14 cellular contexts compared by ENCODE assay signal in genomic region chr1:220732137-220732536, GRCh38. TPM values are rescaled to one million over a fixed set of nuclear protein-coding genes. Genes with fewer than 3 reads are reported as not detected.
DNase-seq lines count a peak whose midpoint lies in the region; ATAC-seq and TF ChIP-seq lines count a peak whose summit lies in the region.
"Had no signal": no experiment of that assay in that cellular context is flagged by ENCODE, and none has a peak within 500 bp of the region (broad histone marks: within the 10 kb centered on the region; RNA-seq: fewer than 3 reads in every experiment).

No MANE protein-coding gene starts in this region.

- no peaks in the 10 kb centered on the region for H3F3A ChIP-seq in PC-3 (ENCODE audit: low read length, unreplicated experiment)

- H3K9ac ChIP-seq in PC-3 (ENCODE audit: low read length), result no peak overlapping the region

- H3K79me2 ChIP-seq in PC-3 (ENCODE audit: low read length), result no peaks in the 10 kb centered on the region

- H3K4me2 ChIP-seq in PC-3 (ENCODE audit: low read length), result no peak overlapping the region

- no peak for ATAC-seq in PC-3
- peak in 1 of 4 donors; percentile 5 for ATAC-seq in psoas muscle
- no peak for ATAC-seq in HG03097 (IDR thresholded peaks at IDR 0.05; ENCODE audit: low FRiP score, unreplicated experiment)

- no peaks in the 10 kb centered on the region for H3K27me3 Mint-ChIP-seq in Calu3 (ENCODE audit: unreplicated experiment)
- no peaks in the 10 kb centered on the region for H3K27me3 Mint-ChIP-seq in activated naive CD8-positive, alpha-beta T cell treated with anti-CD3 and anti-CD28 coated beads for 36 hours

- H3K9me3 ChIP-seq in PC-3 (ENCODE audit: low read length) (no peaks in the 10 kb centered on the region), psoas muscle (no peaks in the 10 kb centered on the region), A673 (ENCODE audit: low read depth, low read length, poor library complexity, severe bottlenecking) (no peaks in the 10 kb centered on the region)
- H3K9me3 ChIP-seq: SJCRH30 had no signal

- POLR2A ChIA-PET in PC-3 (lab: Charles Lee; ENCODE audit: unreplicated experiment), result no interaction called here
- POLR2A ChIA-PET in A673 (lab: Charles Lee; ENCODE audit: low non-redundant PET), result no interaction called here

- CTCF ChIA-PET in Calu3 (lab: Charles Lee), result interaction anchor here (1.1 kb wide), 1 partner anchor 35 kb away, joined by 4 read pairs; no protein-coding TSS in a partner anchor
- CTCF ChIA-PET in PC-3 (lab: Charles Lee), result interaction anchor here (2.8 kb wide), 1 partner anchor 55 kb away, joined by 26 read pairs; the partner anchor contains the start of gene MTARC1
- CTCF ChIA-PET in A673 (lab: Charles Lee), result no interaction called here

- H3K4me1 ChIP-seq in PC-3 (ENCODE audit: insufficient read depth, low read length), result peaks cover 25% of the 10 kb centered on the region
- no peaks in the 10 kb centered on the region for H3K4me1 ChIP-seq in psoas muscle
- no peaks in the 10 kb centered on the region for H3K4me1 ChIP-seq in A673 (ENCODE audit: insufficient read depth, low read length, poor library complexity, severe bottlenecking)

- H2AFZ ChIP-seq in PC-3 (ENCODE audit: low read length), result peak overlapping the region; percentile 85; the same call in 1 of the 2 replicates

- H3K4me3 ChIP-seq in PC-3 (ENCODE audit: low read length), result no peak overlapping the region
- peak overlapping the region; percentile 35 for H3K4me3 ChIP-seq in psoas muscle
- no peak overlapping the region for H3K4me3 ChIP-seq in A673 (ENCODE audit: low read depth, low read length, poor library complexity, severe bottlenecking)

- H3K27ac Mint-ChIP-seq in Calu3 (ENCODE audit: unreplicated experiment), result peak overlapping the region; percentile 8
- H3K27ac Mint-ChIP-seq in activated naive CD8-positive, alpha-beta T cell treated with anti-CD3 and anti-CD28 coated beads for 36 hours, result no peak overlapping the region
- H3K27ac Mint-ChIP-seq: activated T-helper 2 cell treated with anti-CD3 and anti-CD28 coated beads, Interferon-gamma antibody, Interleukin-2, Interleukin-4, amounts not matched to agents 10 μg/mL and 5 μg/mL and 100 μg/mL, durations not matched to agents 14 hours and 24 hours and 36 hours had no signal

- H3K4me3 Mint-ChIP-seq in Calu3 (ENCODE audit: low read depth, unreplicated experiment), result no peak overlapping the region
- no peak overlapping the region for H3K4me3 Mint-ChIP-seq in activated naive CD8-positive, alpha-beta T cell treated with anti-CD3 and anti-CD28 coated beads for 36 hours
- H3K4me3 Mint-ChIP-seq: neural crest cell had no signal

- H3K27ac ChIP-seq in PC-3 (ENCODE audit: low read length), result no peak overlapping the region
- peak overlapping the region; percentile 3 for H3K27ac ChIP-seq in psoas muscle
- no peak overlapping the region for H3K27ac ChIP-seq in A673 (ENCODE audit: low read depth, low read length, poor library complexity, severe bottlenecking)
- H3K27ac ChIP-seq: SJCRH30 had no signal

- H3K9me3 Mint-ChIP-seq in Calu3 (ENCODE audit: low read depth, unreplicated experiment), result no peaks in the 10 kb centered on the region
- peaks cover 4% of the 10 kb centered on the region for H3K9me3 Mint-ChIP-seq in activated naive CD8-positive, alpha-beta T cell treated with anti-CD3 and anti-CD28 coated beads for 36 hours
- H3K9me3 Mint-ChIP-seq: activated T-helper 2 cell treated with anti-CD3 and anti-CD28 coated beads, Interferon-gamma antibody, Interleukin-2, Interleukin-4, amounts not matched to agents 10 μg/mL and 5 μg/mL and 100 μg/mL, durations not matched to agents 14 hours and 24 hours and 36 hours had no signal

- H3K27me3 ChIP-seq in PC-3 (ENCODE audit: low read length) (no peaks in the 10 kb centered on the region), psoas muscle (ENCODE audit: insufficient read depth in 3 of 3, low read length in 2 of 3) (no peaks in the 10 kb centered on the region), A673 (replicated peaks; ENCODE audit: insufficient read depth, low read depth, low read length, poor library complexity) (no peaks in the 10 kb centered on the region)
- H3K27me3 ChIP-seq: SJCRH30 had no signal

- no peaks in the 10 kb centered on the region for H3K9me2 ChIP-seq in PC-3 (replicated peaks; ENCODE audit: low read length)

- no peaks in the 10 kb centered on the region for H4K20me1 ChIP-seq in PC-3 (ENCODE audit: low read length)

- TF ChIP-seq CTCF in Calu3 (IDR thresholded peaks at IDR 0.05; ENCODE audit: unreplicated experiment), result no peak
- no peak for TF ChIP-seq CTCF in PC-3 (conservative IDR thresholded peaks at IDR 0.05; ENCODE audit: low read depth, low read length)
- TF ChIP-seq CTCF in psoas muscle (IDR thresholded peaks at IDR 0.05), result no peak
- TF ChIP-seq CTCF in A673 (conservative IDR thresholded peaks at IDR 0.05; ENCODE audit: low read depth, low read length), result no peak

- no peaks in the 10 kb centered on the region for H3K36me3 Mint-ChIP-seq in Calu3 (ENCODE audit: insufficient read depth, unreplicated experiment)
- H3K36me3 Mint-ChIP-seq in activated naive CD8-positive, alpha-beta T cell treated with anti-CD3 and anti-CD28 coated beads for 36 hours, result no peaks in the 10 kb centered on the region
- H3K36me3 Mint-ChIP-seq: CD4-positive, CD25-positive, alpha-beta regulatory T cell had no signal

- DNase-seq in Calu3, result no peak
- DNase-seq in PC-3, result no peak
- peak; percentile 17 for DNase-seq in fibroblast of peridontal ligament (ENCODE audit: extremely low read depth)
- DNase-seq in psoas muscle, result no peak
- no peak for DNase-seq in A673 (ENCODE audit: low spot score)
- DNase-seq in activated naive CD8-positive, alpha-beta T cell treated with anti-CD3 and anti-CD28 coated beads for 36 hours, result no peak
- DNase-seq in Ammon's horn (ENCODE audit: low spot score), result no peak
- DNase-seq: CD4-positive, CD25-positive, alpha-beta regulatory T cell; NCI-H748 treated with DMSO at 0.1 percent for 48 hours; SJCRH30; stimulated activated CD8-positive, alpha-beta memory T cell treated with anti-CD3 and anti-CD28 coated beads, Interleukin-4, amount 100 ng/mL, for 48 hours had no signal

- intact Hi-C loops in Calu3 (cut with micrococcal nuclease; ENCODE audit: unreplicated experiment) (loop anchor here (2.0 kb wide), 1 partner anchor 41 kb away; the partner anchor contains the start of gene C1orf115), PC-3 (cut with micrococcal nuclease) (loop anchor here (5.0 kb wide), 2 partner anchors 515 to 545 kb away; no protein-coding TSS in a partner anchor), psoas muscle (cut with DNase I) (loop anchor here (2.0 to 5.0 kb wide), 3 partner anchors 40 to 440 kb away; partner anchors contain the start of gene C1orf115 (in 2 of the 2)), A673 (cut with micrococcal nuclease; ENCODE audit: unreplicated experiment) (loop anchor here (2.0 kb wide), 2 partner anchors 51 to 451 kb away; no protein-coding TSS in a partner anchor)

- peaks cover 24% of the 10 kb centered on the region for H3K4me1 Mint-ChIP-seq in Calu3 (ENCODE audit: low read depth, unreplicated experiment)
- peaks cover 7% of the 10 kb centered on the region for H3K4me1 Mint-ChIP-seq in activated naive CD8-positive, alpha-beta T cell treated with anti-CD3 and anti-CD28 coated beads for 36 hours
- H3K4me1 Mint-ChIP-seq: neural crest cell had no signal

- WGBS in psoas muscle, 3 donors, result 53 to 62% (median 54%) methylated on average over 3 of the region's 3 CpGs

- no peaks in the 10 kb centered on the region for H3K36me3 ChIP-seq in PC-3 (ENCODE audit: low read depth, low read length)
- H3K36me3 ChIP-seq in psoas muscle (ENCODE audit: insufficient read depth in 1 of 2, low read depth in 1 of 2), result no peaks in the 10 kb centered on the region
- no peaks in the 10 kb centered on the region for H3K36me3 ChIP-seq in A673 (ENCODE audit: insufficient read depth, low read length, poor library complexity, severe bottlenecking)
- H3K36me3 ChIP-seq: SJCRH30 had no signal

- BruUV-seq in Calu3 (replicated peaks; lab: Mats Ljungman, UMichigan) (no TSS peak), PC-3 (replicated peaks; lab: Mats Ljungman, UMichigan) (no TSS peak), A673 (replicated peaks; lab: Mats Ljungman, UMichigan) (no TSS peak)

RNA-seq across cellular contexts. Expression of gene MTARC2, which starts 16.0 kb away (rescaled TPM):
- total RNA-seq in Calu3 (2022) (9.1 and 16.4 TPM in 2 replicates), PC-3 (2014; rRNA removed) (13.3 and 17.7 TPM in 2 replicates), psoas muscle (10 to 100 TPM in 1 of 4 donors, 1 to 10 TPM in 3; 8.8 to 12.4 (median 9.5) TPM), A673 (2021) (0.55 TPM in 1 of 2 replicates, not detected in the other)
- polyA plus RNA-seq in psoas muscle, result 1 to 10 TPM; 4.1 to 5.7 (median 5.0) TPM
- total RNA-seq in activated naive CD8-positive, alpha-beta T cell treated with anti-CD3 and anti-CD28 coated beads for 36 hours, result not detected
- total RNA-seq: activated T-helper 2 cell treated with anti-CD3 and anti-CD28 coated beads, Interferon-gamma antibody, Interleukin-2, Interleukin-4, amounts not matched to agents 10 μg/mL and 5 μg/mL and 100 μg/mL, durations not matched to agents 14 hours and 24 hours and 36 hours; CD4-positive, CD25-positive, alpha-beta regulatory T cell had no signal
- polyA plus RNA-seq: CD4-positive, CD25-positive, alpha-beta regulatory T cell had no signal

RNA-seq across cellular contexts. Expression of gene C1orf115, which starts 42.0 kb away (rescaled TPM):
- total RNA-seq in Calu3 (2022) (5.1 and 8.5 TPM in 2 replicates), PC-3 (2014; rRNA removed) (5.9 and 6.3 TPM in 2 replicates), psoas muscle (1 to 10 TPM; 4.7 to 8.9 (median 5.7) TPM), A673 (2021) (0.11 and 0.44 TPM in 2 replicates)
- 1 to 10 TPM; 3.8 to 6.1 (median 4.9) TPM for polyA plus RNA-seq in psoas muscle
- total RNA-seq in activated naive CD8-positive, alpha-beta T cell treated with anti-CD3 and anti-CD28 coated beads for 36 hours, result under 1 TPM; 0.33 to 0.38 TPM

RNA-seq across cellular contexts. Expression of gene MTARC1, which starts 54.6 kb away (rescaled TPM):
- total RNA-seq in Calu3 (2022) (18.9 and 21.3 TPM in 2 replicates), PC-3 (2014; rRNA removed) (48.5 and 50.2 TPM in 2 replicates), psoas muscle (1 to 10 TPM; 2.7 to 6.4 (median 4.0) TPM), A673 (2021) (0.43 TPM in 1 of 2 replicates, not detected in the other)
- 1 to 10 TPM; 1.7 to 3.8 (median 2.7) TPM for polyA plus RNA-seq in psoas muscle
- under 1 TPM in 1 of 2 experiments, not detected in 1; 0.33 TPM for total RNA-seq in activated naive CD8-positive, alpha-beta T cell treated with anti-CD3 and anti-CD28 coated beads for 36 hours
- total RNA-seq: activated T-helper 2 cell treated with anti-CD3 and anti-CD28 coated beads, Interferon-gamma antibody, Interleukin-2, Interleukin-4, amounts not matched to agents 10 μg/mL and 5 μg/mL and 100 μg/mL, durations not matched to agents 14 hours and 24 hours and 36 hours; CD4-positive, CD25-positive, alpha-beta regulatory T cell had no signal
- polyA plus RNA-seq: CD4-positive, CD25-positive, alpha-beta regulatory T cell had no signal
